8 cellular contexts compared by ENCODE assay signal in the genomic region with DNA sequence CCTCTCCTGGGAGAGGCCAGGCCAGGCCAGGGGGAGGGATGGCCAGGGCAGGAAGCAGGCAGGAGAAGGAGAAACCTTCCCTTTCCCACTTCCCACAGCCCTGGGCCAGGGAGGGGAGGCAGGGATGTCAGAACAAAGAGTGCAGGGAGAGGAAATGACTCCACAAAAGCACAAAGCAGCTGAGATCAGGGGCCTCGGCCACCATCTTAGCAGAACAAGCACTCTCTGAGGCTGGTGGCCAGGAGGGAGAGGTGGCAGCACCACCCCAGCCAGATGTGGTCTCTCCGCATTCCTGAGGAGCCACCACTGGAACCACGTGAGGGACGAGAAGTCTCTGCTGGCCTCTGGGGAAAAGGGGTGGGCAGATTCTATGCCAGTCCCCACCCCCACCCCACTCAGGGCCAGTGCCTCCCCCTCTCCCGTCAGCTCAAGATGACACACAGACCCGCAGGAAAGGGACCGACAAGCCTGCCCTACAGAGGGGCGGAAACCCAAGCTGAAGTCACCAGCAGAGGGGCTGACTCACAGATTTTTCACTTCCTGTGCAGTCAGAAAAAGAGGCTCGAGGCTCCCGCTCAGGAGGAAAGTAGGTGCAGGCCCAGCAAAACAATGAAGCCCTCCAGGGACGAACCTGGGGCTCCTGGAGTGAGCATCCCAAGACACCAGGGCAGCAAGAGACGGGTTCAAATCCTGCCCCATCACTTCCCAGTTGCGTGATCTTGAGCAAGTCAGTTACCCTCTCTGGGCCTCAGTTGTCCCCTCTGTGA. TPM values are rescaled to one million over a fixed set of nuclear protein-coding genes. Genes with fewer than 3 reads are reported as not detected.
DNase-seq lines count a peak whose midpoint lies in the region; ATAC-seq lines count a peak whose summit lies in the region.

No MANE protein-coding gene starts in this region.

- no peaks in the 10 kb centered on the region for H3K9me3 ChIP-seq in muscle layer of duodenum (ENCODE audit: control insufficient read depth in 1 of 2, low read length in 2 of 2)

- no peaks in the 10 kb centered on the region for H3K27me3 Mint-ChIP-seq in activated CD4-positive, alpha-beta T cell treated with anti-CD3 and anti-CD28 coated beads for 36 hours
- no peaks in the 10 kb centered on the region for H3K27me3 Mint-ChIP-seq in stimulated activated naive CD8-positive, alpha-beta T cell treated with anti-CD3 and anti-CD28 coated beads, Interleukin-15, Interleukin-2, amounts not matched to agents 100 ng/mL and 50 ng/mL, for 24 hours

- POLR2A ChIA-PET in activated CD4-positive, alpha-beta T cell treated with anti-CD3 and anti-CD28 coated beads for 36 hours (lab: Charles Lee), result interaction anchor here (0.6 to 3.4 kb wide), 14 partner anchors 9 to 1975 kb away, joined by 3 to 43 read pairs (median 5); a partner anchor contains a TSS

- peaks cover 92% of the 10 kb centered on the region for H3K4me1 Mint-ChIP-seq in activated CD4-positive, alpha-beta T cell treated with anti-CD3 and anti-CD28 coated beads for 36 hours
- peaks cover 88% of the 10 kb centered on the region for H3K4me1 Mint-ChIP-seq in stimulated activated naive CD8-positive, alpha-beta T cell treated with anti-CD3 and anti-CD28 coated beads, Interleukin-15, Interleukin-2, amounts not matched to agents 100 ng/mL and 50 ng/mL, for 24 hours (ENCODE audit: low read depth)

- CTCF ChIA-PET in activated CD4-positive, alpha-beta T cell treated with anti-CD3 and anti-CD28 coated beads for 36 hours (lab: Charles Lee), result interaction anchor here (0.6 to 8.2 kb wide), 9 partner anchors 9 to 405 kb away, joined by 3 to 66 read pairs (median 3); no protein-coding TSS in a partner anchor

- H3K27ac Mint-ChIP-seq in activated CD4-positive, alpha-beta T cell treated with anti-CD3 and anti-CD28 coated beads for 36 hours, result peak overlapping the region; percentile 99
- peak overlapping the region; percentile 97 for H3K27ac Mint-ChIP-seq in stimulated activated naive CD8-positive, alpha-beta T cell treated with anti-CD3 and anti-CD28 coated beads, Interleukin-15, Interleukin-2, amounts not matched to agents 100 ng/mL and 50 ng/mL, for 24 hours

- intact Hi-C loops in activated CD4-positive, alpha-beta T cell treated with anti-CD3 and anti-CD28 coated beads for 36 hours (cut with DNase I, micrococcal nuclease), result loop anchor here (1.0 to 10.0 kb wide), 8 partner anchors 24 to 1492 kb away; a partner anchor contains a TSS

- peak; percentile 66 for ATAC-seq in GM21390 (IDR thresholded peaks at IDR 0.05; ENCODE audit: unreplicated experiment)
- peak; percentile 89 for ATAC-seq in activated CD4-positive, alpha-beta T cell treated with anti-CD3 and anti-CD28 coated beads for 36 hours

- DNase-seq in CD1c-positive myeloid dendritic cell (ENCODE audit: extremely low spot score) (peak; percentile 92), KBM-7 (peak; percentile 91), dedifferentiated amniotic fluid mesenchymal stem cell (ENCODE audit: extremely low spot score) (peak; percentile 89), NCI-H526 (lab: John Stamatoyannopoulos, UW) (no peak)
- peak; percentile 94 for DNase-seq in activated CD4-positive, alpha-beta T cell treated with anti-CD3 and anti-CD28 coated beads for 36 hours

- peaks cover 20 to 56% of the 10 kb centered on the region in 2 donors for H3K4me1 ChIP-seq in muscle layer of duodenum (ENCODE audit: control insufficient read depth in 1 of 2, insufficient read depth in 2 of 2, low read length in 2 of 2)

- H3K4me3 Mint-ChIP-seq in activated CD4-positive, alpha-beta T cell treated with anti-CD3 and anti-CD28 coated beads for 36 hours, result peak overlapping the region; percentile 69
- peak overlapping the region; percentile 81 for H3K4me3 Mint-ChIP-seq in stimulated activated naive CD8-positive, alpha-beta T cell treated with anti-CD3 and anti-CD28 coated beads, Interleukin-15, Interleukin-2, amounts not matched to agents 100 ng/mL and 50 ng/mL, for 24 hours

- H3K27ac ChIP-seq in muscle layer of duodenum (ENCODE audit: low read length), result peak overlapping the region; percentile 86

- no peak overlapping the region for H3K4me3 ChIP-seq in muscle layer of duodenum (ENCODE audit: low read depth in 1 of 2, low read length in 2 of 2)

- H3K36me3 ChIP-seq in muscle layer of duodenum (ENCODE audit: control insufficient read depth in 1 of 2, insufficient read depth in 2 of 2, low read length in 2 of 2), result no peaks in the 10 kb centered on the region

- in situ Hi-C loops in KBM-7 (cut with MboI; ENCODE audit: low pct_unique_long_range_greater_than_20kb, low sequenced_read_pairs), result no loop called here

- no peaks in the 10 kb centered on the region for H3K27me3 ChIP-seq in muscle layer of duodenum (ENCODE audit: low read depth, low read length)

- peaks cover 8% of the 10 kb centered on the region for H3K36me3 Mint-ChIP-seq in activated CD4-positive, alpha-beta T cell treated with anti-CD3 and anti-CD28 coated beads for 36 hours (ENCODE audit: low read depth)
- H3K36me3 Mint-ChIP-seq in stimulated activated naive CD8-positive, alpha-beta T cell treated with anti-CD3 and anti-CD28 coated beads, Interleukin-15, Interleukin-2, amounts not matched to agents 100 ng/mL and 50 ng/mL, for 24 hours (ENCODE audit: low read depth), result no peaks in the 10 kb centered on the region

- peaks cover 2% of the 10 kb centered on the region for H3K9me3 Mint-ChIP-seq in activated CD4-positive, alpha-beta T cell treated with anti-CD3 and anti-CD28 coated beads for 36 hours (ENCODE audit: low read depth)
- H3K9me3 Mint-ChIP-seq in stimulated activated naive CD8-positive, alpha-beta T cell treated with anti-CD3 and anti-CD28 coated beads, Interleukin-15, Interleukin-2, amounts not matched to agents 100 ng/mL and 50 ng/mL, for 24 hours, result no peaks in the 10 kb centered on the region

RNA-seq across cellular contexts. Expression of a gene that starts 24.1 kb away (rescaled TPM):
- total RNA-seq in activated CD4-positive, alpha-beta T cell treated with anti-CD3 and anti-CD28 coated beads for 36 hours, result 1 to 10 TPM; 4.4 to 5.8 TPM

RNA-seq across cellular contexts. Expression of a gene that starts 30.0 kb away (rescaled TPM):
- total RNA-seq in activated CD4-positive, alpha-beta T cell treated with anti-CD3 and anti-CD28 coated beads for 36 hours, result 10 to 100 TPM; 48.3 to 62.7 TPM

Comparison
In these comparisons a context has a peak if more than half of its experiments do, and no peak if none do; other contexts are left out.
1. DNase-seq: peak in CD1c-positive myeloid dendritic cell (single experiment), KBM-7 (single experiment), activated CD4-positive, alpha-beta T cell treated with anti-CD3 and anti-CD28 coated beads for 36 hours (single experiment) and dedifferentiated amniotic fluid mesenchymal stem cell (single experiment); none in NCI-H526 (0 of 2).